ENCODE assay signal across 1 cellular context in genomic region chr12:47206450-47206830, GRCh38.
TF ChIP-seq lines count a peak whose summit lies in the region.

No MANE protein-coding gene starts in this region.

TF ChIP-seq in GM12878, 131 proteins besides CTCF, POLR2A, EP300 and RAD21 (continued from another document):
- TF ChIP-seq CEBPZ (IDR thresholded peaks at IDR 0.05; ENCODE audit: low read depth, low read length) (no peak), GATAD2B (conservative IDR thresholded peaks at IDR 0.05; ENCODE audit: low read depth) (no peak), RAD51 (IDR thresholded peaks at IDR 0.05) (no peak), EGR1 (IDR thresholded peaks at IDR 0.05; ENCODE audit: borderline replicate concordance in 1 of 2, low read depth in 2 of 2, low read length in 2 of 2) (peak in 1 of 2 experiments; percentile 24; a peak in 1 of 3 replicates)
TF ChIP-seq in GM12878: peak in this region for 2.
